8 cellular contexts compared by ENCODE assay signal in the genomic region with DNA sequence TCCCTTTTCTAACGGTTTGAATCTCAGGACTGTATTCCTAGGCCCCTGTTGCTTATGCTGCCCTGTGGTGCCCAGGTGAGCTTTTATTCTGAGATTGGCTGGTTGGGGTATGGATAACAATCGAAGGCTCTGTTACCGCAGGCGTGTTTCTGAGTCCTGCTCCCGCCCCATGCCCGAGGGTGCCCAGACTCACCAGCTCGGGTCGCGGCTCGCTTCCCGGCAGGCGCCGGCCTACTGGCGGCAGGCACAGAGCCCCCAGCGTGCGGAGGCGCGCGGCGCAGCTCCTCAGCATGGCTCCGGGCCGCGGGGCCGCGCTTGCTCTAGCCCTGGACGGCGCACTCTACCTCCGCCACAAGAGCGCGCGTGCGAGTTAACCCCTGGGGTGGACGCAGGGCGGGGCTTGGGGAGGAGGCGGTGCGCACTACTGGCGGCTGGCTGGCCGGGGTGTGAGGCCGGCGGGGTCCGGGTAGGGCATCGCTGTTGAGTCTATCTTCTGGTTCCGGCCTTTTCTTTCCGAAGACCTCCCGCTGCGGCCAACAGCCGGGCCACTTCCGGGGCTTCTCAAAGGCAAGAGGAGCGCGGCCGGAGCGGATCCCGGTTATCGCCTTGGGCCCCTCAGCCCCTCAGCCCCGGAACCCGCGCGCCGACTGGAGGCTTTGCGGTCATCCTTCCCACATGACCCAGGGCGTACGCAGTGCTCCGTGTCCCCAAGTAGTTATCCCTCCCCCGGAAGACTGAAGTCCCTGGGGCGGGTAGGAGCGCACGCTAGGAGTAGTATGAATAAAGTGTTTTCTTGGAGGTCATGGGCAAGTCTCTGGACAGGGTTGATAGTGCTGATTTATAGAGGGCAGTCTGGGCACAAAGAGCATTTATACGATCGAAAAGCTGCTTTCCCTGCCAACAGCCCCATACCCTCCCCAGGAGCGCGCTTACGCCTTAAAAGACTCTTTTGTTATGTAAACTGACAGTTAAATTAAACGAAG. TPM values are rescaled to one million over a fixed set of nuclear protein-coding genes. Genes with fewer than 3 reads are reported as not detected.
A peak's percentile ranks its signal among the peaks of the same experiment; 100 is the strongest.
DNase-seq lines count a peak whose midpoint lies in the region; ATAC-seq, FAIRE-seq and TF ChIP-seq lines count a peak whose summit lies in the region.

Gene THEM4, minus strand, starts transcription at position 345 of the 983 bp plus-strand sequence. Its CDS starts 53 bp downstream, at position 292.

- DNase-seq in D721Med (ENCODE audit: insufficient read length, low spot score) (peak; percentile 52), HUDEP-2 (lab: John Stamatoyannopoulos, UW; ENCODE audit: unreplicated experiment in 76 of 76) (peak; percentile 41 to 99 (median 95)), RWPE1 (ENCODE audit: low spot score) (peak; percentile 97), fibroblast of peridontal ligament (ENCODE audit: extremely low read depth) (peak; percentile 94)
- peak; percentile 88 for DNase-seq in activated T-helper 2 cell treated with anti-CD3 and anti-CD28 coated beads, Interferon-gamma antibody, Interleukin-2, Interleukin-4, amounts not matched to agents 10 μg/mL and 5 μg/mL and 100 μg/mL, durations not matched to agents 14 hours and 24 hours and 36 hours (ENCODE audit: low spot score)
- DNase-seq in natural killer cell treated with Interleukin-12 subunit alpha and Interleukin-12 subunit beta and Interleukin-15 and Interleukin-18, amount 100 ng/mL, for 72 hours (ENCODE audit: low spot score), result peak; percentile 99
- peak; percentile 97 for DNase-seq in stimulated activated naive CD4-positive, alpha-beta T cell treated with Interleukin-2 at 50 U/mL for 16 hours (lab: John Stamatoyannopoulos, UW)

- POLR2A ChIA-PET in RWPE1 (lab: Yijun Ruan, JAX; ENCODE audit: low non-redundant PET), result interaction anchor here (0.6 kb wide), 2 partner anchors 23 to 38 kb away, joined by 3 to 4 read pairs; no protein-coding TSS in a partner anchor

- H3K27ac ChIP-seq in RWPE1, result peak within 1 kb of the TSS; percentile 86

- CTCF ChIA-PET in RWPE1 (lab: Yijun Ruan, JAX), result interaction anchor here (0.7 to 1.3 kb wide), 3 partner anchors 12 to 198 kb away, joined by 3 to 6 read pairs (median 5); no protein-coding TSS in a partner anchor

- peak; percentile 98 for ATAC-seq in GM21390 (IDR thresholded peaks at IDR 0.05; ENCODE audit: unreplicated experiment)
- ATAC-seq in natural killer cell treated with Interleukin-12 subunit alpha and Interleukin-12 subunit beta and Interleukin-15 and Interleukin-18, amount 100 ng/mL, for 72 hours, result peak; percentile 100

- peaks cover 37% of the 10 kb centered on the region for H3K9me3 Mint-ChIP-seq in activated T-helper 2 cell treated with anti-CD3 and anti-CD28 coated beads, Interferon-gamma antibody, Interleukin-2, Interleukin-4, amounts not matched to agents 10 μg/mL and 5 μg/mL and 100 μg/mL, durations not matched to agents 14 hours and 24 hours and 36 hours
- peaks cover 4% of the 10 kb centered on the region for H3K9me3 Mint-ChIP-seq in natural killer cell treated with Interleukin-12 subunit alpha and Interleukin-12 subunit beta and Interleukin-15 and Interleukin-18, amount 100 ng/mL, for 72 hours

- H3K4me1 Mint-ChIP-seq in activated T-helper 2 cell treated with anti-CD3 and anti-CD28 coated beads, Interferon-gamma antibody, Interleukin-2, Interleukin-4, amounts not matched to agents 10 μg/mL and 5 μg/mL and 100 μg/mL, durations not matched to agents 14 hours and 24 hours and 36 hours (ENCODE audit: low read depth), result peaks cover 29% of the 10 kb centered on the region
- peaks cover 26 to 29% of the 10 kb centered on the region in 2 donors for H3K4me1 Mint-ChIP-seq in natural killer cell treated with Interleukin-12 subunit alpha and Interleukin-12 subunit beta and Interleukin-15 and Interleukin-18, amount 100 ng/mL, for 72 hours (ENCODE audit: low read depth in 2 of 2)

- no peak for TF ChIP-seq CTCF in D721Med (IDR thresholded peaks at IDR 0.05; ENCODE audit: insufficient read depth, missing control alignments)
- peak; percentile 59 for TF ChIP-seq CTCF in RWPE1 (conservative IDR thresholded peaks at IDR 0.05; ENCODE audit: low read depth)

- intact Hi-C loops in activated T-helper 2 cell treated with anti-CD3 and anti-CD28 coated beads, Interferon-gamma antibody, Interleukin-2, Interleukin-4, amounts not matched to agents 10 μg/mL and 5 μg/mL and 100 μg/mL, durations not matched to agents 14 hours and 24 hours and 36 hours (cut with micrococcal nuclease), result loop anchor here (10.0 kb wide), 2 partner anchors 65 to 555 kb away; no protein-coding TSS in a partner anchor

- H3K36me3 Mint-ChIP-seq in activated T-helper 2 cell treated with anti-CD3 and anti-CD28 coated beads, Interferon-gamma antibody, Interleukin-2, Interleukin-4, amounts not matched to agents 10 μg/mL and 5 μg/mL and 100 μg/mL, durations not matched to agents 14 hours and 24 hours and 36 hours (ENCODE audit: low read depth), result peaks cover 41% of the 10 kb centered on the region
- peaks cover 24% of the 10 kb centered on the region for H3K36me3 Mint-ChIP-seq in natural killer cell treated with Interleukin-12 subunit alpha and Interleukin-12 subunit beta and Interleukin-15 and Interleukin-18, amount 100 ng/mL, for 72 hours

- no peak for FAIRE-seq in D721Med (lab: Jason Lieb, UNC)

- H3K27me3 Mint-ChIP-seq in activated T-helper 2 cell treated with anti-CD3 and anti-CD28 coated beads, Interferon-gamma antibody, Interleukin-2, Interleukin-4, amounts not matched to agents 10 μg/mL and 5 μg/mL and 100 μg/mL, durations not matched to agents 14 hours and 24 hours and 36 hours (ENCODE audit: low read depth), result peaks cover 2% of the 10 kb centered on the region
- no peaks in the 10 kb centered on the region for H3K27me3 Mint-ChIP-seq in natural killer cell treated with Interleukin-12 subunit alpha and Interleukin-12 subunit beta and Interleukin-15 and Interleukin-18, amount 100 ng/mL, for 72 hours

- H3K27ac Mint-ChIP-seq in activated T-helper 2 cell treated with anti-CD3 and anti-CD28 coated beads, Interferon-gamma antibody, Interleukin-2, Interleukin-4, amounts not matched to agents 10 μg/mL and 5 μg/mL and 100 μg/mL, durations not matched to agents 14 hours and 24 hours and 36 hours, result peak within 1 kb of the TSS; percentile 90
- peak within 1 kb of the TSS; percentile 92 to 94 for H3K27ac Mint-ChIP-seq in natural killer cell treated with Interleukin-12 subunit alpha and Interleukin-12 subunit beta and Interleukin-15 and Interleukin-18, amount 100 ng/mL, for 72 hours

- peak within 1 kb of the TSS; percentile 80 for H3K4me3 Mint-ChIP-seq in activated T-helper 2 cell treated with anti-CD3 and anti-CD28 coated beads, Interferon-gamma antibody, Interleukin-2, Interleukin-4, amounts not matched to agents 10 μg/mL and 5 μg/mL and 100 μg/mL, durations not matched to agents 14 hours and 24 hours and 36 hours (ENCODE audit: low read depth)
- H3K4me3 Mint-ChIP-seq in natural killer cell treated with Interleukin-12 subunit alpha and Interleukin-12 subunit beta and Interleukin-15 and Interleukin-18, amount 100 ng/mL, for 72 hours, result peak within 1 kb of the TSS; percentile 88

RNA-seq across cellular contexts. Expression of gene THEM4, which starts in this region (rescaled TPM):
- 27.2 and 28.0 TPM in 2 replicates for total RNA-seq in activated T-helper 2 cell treated with anti-CD3 and anti-CD28 coated beads, Interferon-gamma antibody, Interleukin-2, Interleukin-4, amounts not matched to agents 10 μg/mL and 5 μg/mL and 100 μg/mL, durations not matched to agents 14 hours and 24 hours and 36 hours
- total RNA-seq in natural killer cell treated with Interleukin-12 subunit alpha and Interleukin-12 subunit beta and Interleukin-15 and Interleukin-18, amount 100 ng/mL, for 72 hours, result 10 to 100 TPM; 17.0 to 19.6 TPM

Comparison
In these comparisons a context has a peak if more than half of its experiments do, and no peak if none do; other contexts are left out.
1. Peak in every context shown above with its lines: DNase-seq, ATAC-seq and H3K27ac ChIP-seq.